8 cellular contexts compared by ENCODE assay signal in genomic region chr4:114180481-114180880, GRCh38.
DNase-seq lines count a peak whose midpoint lies in the region; ATAC-seq and TF ChIP-seq lines count a peak whose summit lies in the region.

No MANE protein-coding gene starts in this region.

- no peaks in the 10 kb centered on the region for H3K4me1 Mint-ChIP-seq in stimulated activated naive B cell treated with anti-CD40 and anti-IgM and Interleukin-4, amounts not matched to agents 10 μg/mL and 1 μg/mL and 100 μg/mL, for 72 hours

- H3K36me3 Mint-ChIP-seq in stimulated activated naive B cell treated with anti-CD40 and anti-IgM and Interleukin-4, amounts not matched to agents 10 μg/mL and 1 μg/mL and 100 μg/mL, for 72 hours = peaks cover 0 to 1% of the 10 kb centered on the region in 2 donors

- H3F3A ChIP-seq in PC-9 (ENCODE audit: insufficient read depth, low read depth) = no peaks in the 10 kb centered on the region

- no TSS peak for BruUV-seq in PC-9 (replicated peaks; lab: Mats Ljungman, UMichigan)

- H3K27ac Mint-ChIP-seq in stimulated activated naive B cell treated with anti-CD40 and anti-IgM and Interleukin-4, amounts not matched to agents 10 μg/mL and 1 μg/mL and 100 μg/mL, for 72 hours = no peak overlapping the region

- peak; percentile 3 for DNase-seq in CD1c-positive myeloid dendritic cell (ENCODE audit: extremely low spot score)
- no peak for DNase-seq in PC-9
- peak; percentile 75 for DNase-seq in brain pericyte (ENCODE audit: low read depth, low spot score)
- no peak for DNase-seq in stimulated activated naive B cell treated with anti-CD40 and anti-IgM and Interleukin-4, amounts not matched to agents 10 μg/mL and 1 μg/mL and 100 μg/mL, for 72 hours
- DNase-seq in NCI-H1105 treated with DMSO at 0.1 percent for 48 hours (lab: John Stamatoyannopoulos, UW) = no peak

- H3K27ac ChIP-seq in PC-9 = no peak overlapping the region
- no peak overlapping the region for H3K27ac ChIP-seq in liver (ENCODE audit: low read depth in 1 of 2, low read length in 2 of 2)

- H3K4me3 ChIP-seq in PC-9 (no peak overlapping the region), liver (ENCODE audit: low read depth in 1 of 3, low read length in 3 of 3) (no peak overlapping the region)

- H4K20me1 ChIP-seq in PC-9 (ENCODE audit: insufficient read depth) = no peaks in the 10 kb centered on the region

- H3K9me2 ChIP-seq in PC-9 (ENCODE audit: insufficient read depth) = no peaks in the 10 kb centered on the region

- POLR2A ChIA-PET in PC-9 (lab: Charles Lee; ENCODE audit: unreplicated experiment) = no interaction called here

- intact Hi-C loops in PC-9 (cut with micrococcal nuclease; ENCODE audit: unreplicated experiment) = loop anchor here (10.0 kb wide), 1 partner anchor 226 kb away; no protein-coding TSS in a partner anchor

- CTCF ChIA-PET in PC-9 (lab: Charles Lee) = no interaction called here

- H3K4me2 ChIP-seq in PC-9 = no peak overlapping the region

- no peaks in the 10 kb centered on the region for H3K9me3 ChIP-seq in PC-9 (ENCODE audit: insufficient read depth, low read depth)
- H3K9me3 ChIP-seq in liver (ENCODE audit: control insufficient read depth in 4 of 4, low read length in 3 of 4) = peaks cover 0 to 4% (median 2%) of the 10 kb centered on the region in 4 donors

- peak; percentile 49 to 70 for TF ChIP-seq RAD21 in liver (IDR thresholded peaks at IDR 0.05)

- H3K36me3 ChIP-seq in PC-9 (ENCODE audit: low read depth) (no peaks in the 10 kb centered on the region), liver (ENCODE audit: control insufficient read depth in 4 of 4, insufficient read depth in 3 of 4, low read depth in 1 of 4, low read length in 3 of 4) (no peaks in the 10 kb centered on the region)

- peaks cover 16 to 20% of the 10 kb centered on the region in 2 donors for H3K9me3 Mint-ChIP-seq in stimulated activated naive B cell treated with anti-CD40 and anti-IgM and Interleukin-4, amounts not matched to agents 10 μg/mL and 1 μg/mL and 100 μg/mL, for 72 hours

- no peak overlapping the region for H3K9ac ChIP-seq in liver (ENCODE audit: low read depth in 1 of 2, low read length in 2 of 2)

- H3K4me3 Mint-ChIP-seq in stimulated activated naive B cell treated with anti-CD40 and anti-IgM and Interleukin-4, amounts not matched to agents 10 μg/mL and 1 μg/mL and 100 μg/mL, for 72 hours = no peak overlapping the region

- H3K27me3 Mint-ChIP-seq in stimulated activated naive B cell treated with anti-CD40 and anti-IgM and Interleukin-4, amounts not matched to agents 10 μg/mL and 1 μg/mL and 100 μg/mL, for 72 hours = no peaks in the 10 kb centered on the region

- H2AFZ ChIP-seq in PC-9 = no peak overlapping the region

- no peaks in the 10 kb centered on the region for H3K27me3 ChIP-seq in PC-9 (ENCODE audit: insufficient read depth, low read depth)
- H3K27me3 ChIP-seq in liver (ENCODE audit: control insufficient read depth in 4 of 4, insufficient read depth in 4 of 4, low read length in 3 of 4) = no peaks in the 10 kb centered on the region

- H3K4me1 ChIP-seq in PC-9 (replicated peaks; ENCODE audit: insufficient read depth) = no peaks in the 10 kb centered on the region
- no peaks in the 10 kb centered on the region for H3K4me1 ChIP-seq in liver (ENCODE audit: control insufficient read depth in 4 of 4, insufficient read depth in 4 of 4, low read length in 3 of 4)

- peak; percentile 32; the same call in 1 of the 2 replicates for TF ChIP-seq CTCF in PC-9 (conservative IDR thresholded peaks at IDR 0.05)
- TF ChIP-seq CTCF in liver (IDR thresholded peaks at IDR 0.05; ENCODE audit: low read depth, low read length, missing input control) = peak; percentile 28

- WGBS in liver = 35% methylated on average over 6 of the region's 6 CpGs

- ATAC-seq in GM19463 (IDR thresholded peaks at IDR 0.05; ENCODE audit: unreplicated experiment) (peak; percentile 79), HG03442 (IDR thresholded peaks at IDR 0.05; ENCODE audit: unreplicated experiment) (no peak)
- peak; percentile 50 to 60 for ATAC-seq in stimulated activated naive B cell treated with anti-CD40 and anti-IgM and Interleukin-4, amounts not matched to agents 10 μg/mL and 1 μg/mL and 100 μg/mL, for 72 hours (replicated peaks)

- H3K79me2 ChIP-seq in PC-9 (ENCODE audit: low read depth) = no peaks in the 10 kb centered on the region

TF ChIP-seq in liver, 16 proteins besides CTCF, POLR2A, EP300 and RAD21:
- TF ChIP-seq YY1 (IDR thresholded peaks at IDR 0.05) (no peak), ZBTB33 (IDR thresholded peaks at IDR 0.05) (no peak), GABPA (IDR thresholded peaks at IDR 0.05 in 1 of 2, conservative IDR thresholded peaks at IDR 0.05 in 1 of 2) (no peak), SP1 (IDR thresholded peaks at IDR 0.05) (no peak), HNF4A (conservative IDR thresholded peaks at IDR 0.05) (no peak), ATF3 (IDR thresholded peaks at IDR 0.05) (no peak), FOXA1 (IDR thresholded peaks at IDR 0.05) (no peak), FOXA2 (IDR thresholded peaks at IDR 0.05) (no peak), REST (IDR thresholded peaks at IDR 0.05) (no peak), HNF4G (IDR thresholded peaks at IDR 0.05) (no peak), RXRA (IDR thresholded peaks at IDR 0.05) (no peak), EGR1 (IDR thresholded peaks at IDR 0.05; ENCODE audit: low read depth in 2 of 2) (no peak), JUND (IDR thresholded peaks at IDR 0.05) (no peak), MAX (IDR thresholded peaks at IDR 0.05) (no peak), NR2F2 (IDR thresholded peaks at IDR 0.05) (no peak)
TF ChIP-seq in liver: peak in this region for 0.

Comparison
In these comparisons a context has a peak if more than half of its experiments do, and no peak if none do; other contexts are left out.
1. DNase-seq: peak in CD1c-positive myeloid dendritic cell (single experiment) and brain pericyte (single experiment); none in PC-9 (0 of 2), stimulated activated naive B cell treated with anti-CD40 and anti-IgM and Interleukin-4, amounts not matched to agents 10 μg/mL and 1 μg/mL and 100 μg/mL, for 72 hours (single experiment) and NCI-H1105 treated with DMSO at 0.1 percent for 48 hours (single experiment).